Comparison of ENCODE assay signal across 11 cellular contexts in genomic region chr20:48739395-48740268, GRCh38.
DNase-seq lines count a peak whose midpoint lies in the region; ATAC-seq and TF ChIP-seq lines count a peak whose summit lies in the region.
"Had no signal": no experiment of that assay in that cellular context is flagged by ENCODE, and none has a peak within 500 bp of the region (broad histone marks: within the 10 kb centered on the region; RNA-seq: fewer than 3 reads in every experiment).

No MANE protein-coding gene starts in this region.

- H3K36me3 Mint-ChIP-seq in activated T-cell treated with anti-CD3 and anti-CD28 coated beads, Interleukin-2, amount 50 U/mL, for 24 hours (ENCODE audit: low read depth) = peaks cover 79% of the 10 kb centered on the region
- peaks cover 41% of the 10 kb centered on the region for H3K36me3 Mint-ChIP-seq in activated CD4-positive, alpha-beta T cell treated with anti-CD3 and anti-CD28 coated beads, Interleukin-2, amount 10 ng/mL, durations not matched to agents 24 days and 14 days (ENCODE audit: low read depth)
- H3K36me3 Mint-ChIP-seq in chondrocyte (ENCODE audit: low read depth) = peaks cover 9% of the 10 kb centered on the region

- H3K4me3 Mint-ChIP-seq in activated T-cell treated with anti-CD3 and anti-CD28 coated beads, Interleukin-2, amount 50 U/mL, for 24 hours = peak overlapping the region; percentile 66
- H3K4me3 Mint-ChIP-seq in activated CD4-positive, alpha-beta T cell treated with anti-CD3 and anti-CD28 coated beads, Interleukin-2, amount 10 ng/mL, durations not matched to agents 24 days and 14 days = peak overlapping the region; percentile 70
- H3K4me3 Mint-ChIP-seq in chondrocyte (ENCODE audit: unreplicated experiment) = no peak overlapping the region
- H3K4me3 Mint-ChIP-seq: dendritic cell treated with granulocyte-macrophage colony-stimulating factor and Interleukin-4, amounts not matched to agents 40 ng/mL and 50 ng/mL, for 4 days had no signal

- peak overlapping the region; percentile 98 for H3K27ac Mint-ChIP-seq in activated T-cell treated with anti-CD3 and anti-CD28 coated beads, Interleukin-2, amount 50 U/mL, for 24 hours
- H3K27ac Mint-ChIP-seq in activated CD4-positive, alpha-beta T cell treated with anti-CD3 and anti-CD28 coated beads, Interleukin-2, amount 10 ng/mL, durations not matched to agents 24 days and 14 days = peak overlapping the region; percentile 91
- H3K27ac Mint-ChIP-seq in chondrocyte (ENCODE audit: unreplicated experiment) = no peak overlapping the region

- TF ChIP-seq CTCF in chondrocyte (IDR thresholded peaks at IDR 0.05) (no peak), uterus (IDR thresholded peaks at IDR 0.05) (no peak)

- peak; percentile 59 for DNase-seq in activated T-cell treated with anti-CD3 and anti-CD28 coated beads, Interleukin-2, amount 50 U/mL, for 24 hours
- no peak for DNase-seq in activated T-cell treated with anti-CD3 and anti-CD28 coated beads for 4 hours
- peak; percentile 72 for DNase-seq in activated CD4-positive, alpha-beta T cell treated with anti-CD3 and anti-CD28 coated beads, Interleukin-2, amount 10 ng/mL, durations not matched to agents 24 days and 14 days
- peak; percentile 46 for DNase-seq in chondrocyte (ENCODE audit: low spot score)
- peak; percentile 72 for DNase-seq in stimulated activated CD8-positive, alpha-beta memory T cell treated with anti-CD3 and anti-CD28 coated beads, Interleukin-4, amount 100 ng/mL, for 48 hours
- DNase-seq in uterus = no peak
- DNase-seq: ACHN had no signal

- no peaks in the 10 kb centered on the region for H3K9me3 Mint-ChIP-seq in activated T-cell treated with anti-CD3 and anti-CD28 coated beads, Interleukin-2, amount 50 U/mL, for 24 hours
- H3K9me3 Mint-ChIP-seq in activated CD4-positive, alpha-beta T cell treated with anti-CD3 and anti-CD28 coated beads, Interleukin-2, amount 10 ng/mL, durations not matched to agents 24 days and 14 days = no peaks in the 10 kb centered on the region
- no peaks in the 10 kb centered on the region for H3K9me3 Mint-ChIP-seq in chondrocyte (ENCODE audit: low read depth)
- H3K9me3 Mint-ChIP-seq: dendritic cell treated with granulocyte-macrophage colony-stimulating factor and Interleukin-4, amounts not matched to agents 40 ng/mL and 50 ng/mL, for 4 days had no signal

- no peaks in the 10 kb centered on the region for H3K27me3 Mint-ChIP-seq in activated T-cell treated with anti-CD3 and anti-CD28 coated beads, Interleukin-2, amount 50 U/mL, for 24 hours
- H3K27me3 Mint-ChIP-seq in activated CD4-positive, alpha-beta T cell treated with anti-CD3 and anti-CD28 coated beads, Interleukin-2, amount 10 ng/mL, durations not matched to agents 24 days and 14 days = no peaks in the 10 kb centered on the region
- H3K27me3 Mint-ChIP-seq in chondrocyte (ENCODE audit: low read depth) = peaks cover 3% of the 10 kb centered on the region
- H3K27me3 Mint-ChIP-seq: dendritic cell treated with granulocyte-macrophage colony-stimulating factor and Interleukin-4, amounts not matched to agents 40 ng/mL and 50 ng/mL, for 4 days had no signal

- no peaks in the 10 kb centered on the region for H3K27me3 ChIP-seq in uterus

- H3K4me3 ChIP-seq in uterus = no peak overlapping the region

- no peaks in the 10 kb centered on the region for H3K4me1 ChIP-seq in uterus

- no peaks in the 10 kb centered on the region for H3K36me3 ChIP-seq in uterus

- no peak overlapping the region for H3K27ac ChIP-seq in uterus

- ATAC-seq in HG02840 (IDR thresholded peaks at IDR 0.05; ENCODE audit: low FRiP score, unreplicated experiment) (no peak), GM21723 (IDR thresholded peaks at IDR 0.05; ENCODE audit: unreplicated experiment) (no peak)
- ATAC-seq: left lobe of liver had no signal

- H3K9me3 ChIP-seq in uterus = no peaks in the 10 kb centered on the region

- intact Hi-C loops in activated CD4-positive, alpha-beta T cell treated with anti-CD3 and anti-CD28 coated beads, Interleukin-2, amount 10 ng/mL, durations not matched to agents 24 days and 14 days (cut with micrococcal nuclease) = loop anchor here (1.0 to 2.0 kb wide), 7 partner anchors 12 to 108 kb away; no protein-coding TSS in a partner anchor
- intact Hi-C loops in uterus (cut with DNase I; ENCODE audit: low total_unique reads) = no loop called here

- H3K4me1 Mint-ChIP-seq in activated T-cell treated with anti-CD3 and anti-CD28 coated beads, Interleukin-2, amount 50 U/mL, for 24 hours (ENCODE audit: low read depth) = peaks cover 60% of the 10 kb centered on the region
- H3K4me1 Mint-ChIP-seq in activated CD4-positive, alpha-beta T cell treated with anti-CD3 and anti-CD28 coated beads, Interleukin-2, amount 10 ng/mL, durations not matched to agents 24 days and 14 days = peaks cover 56% of the 10 kb centered on the region
- H3K4me1 Mint-ChIP-seq in chondrocyte (ENCODE audit: low read depth) = peaks cover 9% of the 10 kb centered on the region

- TF ChIP-seq POLR2A in uterus (IDR thresholded peaks at IDR 0.05) = no peak

Comparison
In these comparisons a context has a peak if more than half of its experiments do, and no peak if none do; other contexts are left out.
1. DNase-seq: peak in activated T-cell treated with anti-CD3 and anti-CD28 coated beads, Interleukin-2, amount 50 U/mL, for 24 hours (single experiment), activated CD4-positive, alpha-beta T cell treated with anti-CD3 and anti-CD28 coated beads, Interleukin-2, amount 10 ng/mL, durations not matched to agents 24 days and 14 days (single experiment), chondrocyte (single experiment) and stimulated activated CD8-positive, alpha-beta memory T cell treated with anti-CD3 and anti-CD28 coated beads, Interleukin-4, amount 100 ng/mL, for 48 hours (single experiment); none in activated T-cell treated with anti-CD3 and anti-CD28 coated beads for 4 hours (single experiment) and uterus (0 of 2).